Comparison of ENCODE assay signal across 11 cellular contexts in the genomic region with DNA sequence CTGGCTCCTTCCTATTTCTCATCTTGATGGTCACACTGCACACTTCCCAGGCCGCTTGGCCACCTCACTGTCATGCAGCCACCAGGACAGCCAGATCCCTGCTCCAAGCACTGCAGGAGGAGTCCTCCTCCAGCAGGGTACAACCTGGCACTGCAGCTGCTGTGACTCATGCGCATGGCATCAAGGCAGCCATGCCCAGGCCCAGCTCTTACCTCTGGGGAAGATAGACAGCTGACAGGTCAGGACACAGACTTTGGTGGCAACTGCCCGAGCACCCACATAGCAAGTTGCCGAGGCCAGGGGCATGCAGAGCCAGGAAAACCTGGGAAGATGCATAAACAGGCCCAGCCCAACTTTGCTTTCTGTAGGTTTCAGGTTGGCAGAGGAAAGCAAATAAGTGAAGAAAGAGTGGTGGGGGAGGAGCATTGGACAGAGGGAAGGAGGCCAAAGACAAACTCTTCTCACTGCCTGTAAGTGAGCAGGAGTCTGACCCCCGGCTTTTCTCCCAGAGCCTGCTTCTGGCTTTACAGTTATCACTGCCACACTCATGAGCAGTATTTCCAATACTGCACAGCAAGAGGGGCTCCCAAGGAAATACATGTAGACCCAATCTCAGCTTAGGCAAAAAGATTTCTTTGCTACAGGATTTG. TPM values are rescaled to one million over a fixed set of nuclear protein-coding genes. Genes with fewer than 3 reads are reported as not detected.
A peak's percentile ranks its signal among the peaks of the same experiment; 100 is the strongest.
DNase-seq lines count a peak whose midpoint lies in the region; ATAC-seq, FAIRE-seq and TF ChIP-seq lines count a peak whose summit lies in the region.
"Had no signal": no experiment of that assay in that cellular context is flagged by ENCODE, and none has a peak within 500 bp of the region (broad histone marks: within the 10 kb centered on the region; RNA-seq: fewer than 3 reads in every experiment).

No MANE protein-coding gene starts in this region.

- peak; percentile 80 for ATAC-seq in left lobe of liver
- ATAC-seq in thoracic aorta (ENCODE audit: insufficient number of reproducible peaks, low FRiP score, low read depth): peak; percentile 30
- no peak for ATAC-seq in HG02973 (IDR thresholded peaks at IDR 0.05; ENCODE audit: unreplicated experiment)

- no TSS peak for BruUV-seq in mammary epithelial cell (replicated peaks; lab: Mats Ljungman, UMichigan)

- CTCF ChIA-PET in mammary epithelial cell (lab: Charles Lee; ENCODE audit: low non-redundant PET): interaction anchor here (0.6 kb wide), 1 partner anchor 10 kb away, joined by 3 read pairs; no protein-coding TSS in a partner anchor

- intact Hi-C loops in mammary epithelial cell (cut with micrococcal nuclease): loop anchor here (5.0 kb wide), 1 partner anchor 165 kb away; no protein-coding TSS in a partner anchor

- DNase-seq in HT-29 (ENCODE audit: low spot score): peak; percentile 66
- DNase-seq in mammary epithelial cell: peak; percentile 83
- peak; percentile 68 for DNase-seq in left lobe of liver (ENCODE audit: low spot score)
- no peak for DNase-seq in thoracic aorta (ENCODE audit: low spot score)
- DNase-seq in D721Med (ENCODE audit: insufficient read length, low spot score): no peak
- no peak for DNase-seq in activated gamma-delta T cell treated with Interleukin-2 at 50 U/mL for 16 hours
- DNase-seq in brain microvascular endothelial cell: no peak
- DNase-seq: DMS79 treated with DMSO at 0.1 percent for 48 hours, endodermal cell, NCI-H524 treated with DMSO at 0.1 percent for 48 hours had no signal

- no peaks in the 10 kb centered on the region for H3K36me3 ChIP-seq in mammary epithelial cell (ENCODE audit: insufficient read depth, low read length)
- no peaks in the 10 kb centered on the region for H3K36me3 ChIP-seq in thoracic aorta
- H3K36me3 ChIP-seq in brain microvascular endothelial cell (replicated peaks): no peaks in the 10 kb centered on the region

- 3% methylated on average over 4 of the region's 5 CpGs for WGBS in mammary epithelial cell (ENCODE audit: low coverage, missing lambda C conversion rate)

- in situ Hi-C loops in mammary epithelial cell (cut with MboI; ENCODE audit: low sequenced_read_pairs in 2 of 2): no loop called here
- in situ Hi-C loops in brain microvascular endothelial cell (cut with HindIII; ENCODE audit: low pct_ligation_motif_present, low sequenced_read_pairs): no loop called here

- dilution Hi-C loops in mammary epithelial cell (cut with HindIII; ENCODE audit: low sequenced_read_pairs): no loop called here

- no peak overlapping the region for H3K9ac ChIP-seq in mammary epithelial cell (ENCODE audit: insufficient read depth, low read length)

- H3K79me2 ChIP-seq in mammary epithelial cell (ENCODE audit: insufficient read depth, low read length): no peaks in the 10 kb centered on the region

- H3K4me3 ChIP-seq in mammary epithelial cell (replicated peaks in 1 of 3; ENCODE audit: insufficient read depth in 1 of 3, low read depth in 2 of 3, low read length in 3 of 3) (no peak overlapping the region), thoracic aorta (no peak overlapping the region), brain microvascular endothelial cell (ENCODE audit: low read depth, low read length) (no peak overlapping the region)

- FAIRE-seq in D721Med (lab: Jason Lieb, UNC): no peak

- no peaks in the 10 kb centered on the region for H3K27me3 ChIP-seq in mammary epithelial cell (ENCODE audit: insufficient read depth, low read length)
- no peaks in the 10 kb centered on the region for H3K27me3 ChIP-seq in thoracic aorta (replicated peaks; ENCODE audit: insufficient read depth)
- no peaks in the 10 kb centered on the region for H3K27me3 ChIP-seq in brain microvascular endothelial cell (replicated peaks)

- TF ChIP-seq CTCF in mammary epithelial cell (conservative IDR thresholded peaks at IDR 0.05 in 1 of 2, IDR thresholded peaks at IDR 0.05 in 1 of 2; ENCODE audit: extremely low read depth in 1 of 2, insufficient read depth in 1 of 2, low read depth in 1 of 2, low read length in 2 of 2): peak; percentile 23 to 61
- no peak for TF ChIP-seq CTCF in thoracic aorta (IDR thresholded peaks at IDR 0.05)
- TF ChIP-seq CTCF in D721Med (IDR thresholded peaks at IDR 0.05; ENCODE audit: insufficient read depth, missing control alignments): no peak
- TF ChIP-seq CTCF in brain microvascular endothelial cell (IDR thresholded peaks at IDR 0.05; ENCODE audit: low read depth, low read length, missing control alignments): no peak

- H3K4me2 ChIP-seq in mammary epithelial cell (ENCODE audit: insufficient read depth, low read depth, low read length): peak overlapping the region; percentile 45

- H3K4me1 ChIP-seq in mammary epithelial cell (ENCODE audit: insufficient read depth, low read length) (peaks cover 50% of the 10 kb centered on the region), thoracic aorta (ENCODE audit: control insufficient read depth in 1 of 2, low read depth in 2 of 2) (peaks cover 27 to 79% of the 10 kb centered on the region in 2 donors)

- peak overlapping the region; percentile 36 for H3K27ac ChIP-seq in mammary epithelial cell (ENCODE audit: insufficient read depth, low read depth, low read length)
- peak overlapping the region; percentile 31 to 73 for H3K27ac ChIP-seq in thoracic aorta
- no peak overlapping the region for H3K27ac ChIP-seq in brain microvascular endothelial cell

- H4K20me1 ChIP-seq in mammary epithelial cell (ENCODE audit: insufficient read depth, low read length): no peaks in the 10 kb centered on the region

- peak overlapping the region; percentile 50 for H2AFZ ChIP-seq in mammary epithelial cell (ENCODE audit: low read depth, low read length)

- H3K9me3 ChIP-seq in mammary epithelial cell (replicated peaks; ENCODE audit: insufficient read depth, low read length) (no peaks in the 10 kb centered on the region), thoracic aorta (no peaks in the 10 kb centered on the region)

RNA-seq across cellular contexts. Expression of gene SLC22A3, which starts 38.8 kb away (rescaled TPM):
- total RNA-seq in HT-29 (2014; rRNA removed; shearing (Covaris generic)): 2.9 and 3.1 TPM in 2 replicates
- total RNA-seq in mammary epithelial cell (1 to 10 TPM in 1 of 2 donors, under 1 TPM in 1; 0.33 to 1.4 TPM), left lobe of liver (34.5 TPM), thoracic aorta (100 to 1,000 TPM in 1 of 2 donors, 10 to 100 TPM in 1; 91.5 to 144 TPM)
- polyA plus RNA-seq in mammary epithelial cell: 0.52 TPM
- not detected for polyA minus RNA-seq in mammary epithelial cell

Comparison
In these comparisons a context has a peak if more than half of its experiments do, and no peak if none do; other contexts are left out.
1. DNase-seq: peak in HT-29 (single experiment), mammary epithelial cell (single experiment) and left lobe of liver (single experiment); none in thoracic aorta (single experiment), D721Med (single experiment), activated gamma-delta T cell treated with Interleukin-2 at 50 U/mL for 16 hours (single experiment) and brain microvascular endothelial cell (single experiment).
2. CTCF ChIP-seq: peak in mammary epithelial cell (2 of 2); none in thoracic aorta (single experiment), D721Med (single experiment) and brain microvascular endothelial cell (single experiment).